Comparison of ENCODE assay signal across 21 cellular contexts in genomic region chr7:19991936-19992335, GRCh38.
"Had no signal": no experiment of that assay in that cellular context is flagged by ENCODE, and none has a peak within 500 bp of the region (broad histone marks: within the 10 kb centered on the region; RNA-seq: fewer than 3 reads in every experiment).

No MANE protein-coding gene starts in this region.

- H3K4me3 ChIP-seq: dorsolateral prefrontal cortex, gastroesophageal sphincter, lung, right atrium auricular region, sigmoid colon, skin epidermis, stomach, thoracic aorta, transverse colon had no signal

- H3K27me3 ChIP-seq: gastroesophageal sphincter, right atrium auricular region, sigmoid colon, stomach, transverse colon had no signal

- H3K27me3 Mint-ChIP-seq: naive thymus-derived CD4-positive, alpha-beta T cell had no signal

- DNase-seq: cortex of kidney; dorsolateral prefrontal cortex; effector CD8-positive, alpha-beta T cell; glutamatergic neuron; left colon; left ventricle myocardium superior; mesenchymal stem cell; naive thymus-derived CD4-positive, alpha-beta T cell; nephron progenitor cell; sigmoid colon; stimulated activated CD4-positive, alpha-beta T cell treated with anti-CD3 and anti-CD28 coated beads, Interleukin-12 subunit alpha, Interleukin-12 subunit beta, amount 100 ng/mL, for 4 hours; stomach; substantia nigra; transverse colon had no signal

- ATAC-seq: esophagus mucosa; gastroesophageal sphincter; left colon; left ventricle myocardium superior; naive thymus-derived CD4-positive, alpha-beta T cell had no signal

- H3K4me1 Mint-ChIP-seq: naive thymus-derived CD4-positive, alpha-beta T cell; nephron progenitor cell had no signal

- H3K27ac ChIP-seq: dorsolateral prefrontal cortex, gastroesophageal sphincter, parathyroid adenoma, right atrium auricular region, sigmoid colon, skin epidermis, stomach, thoracic aorta, transverse colon had no signal

- H3K4me3 Mint-ChIP-seq: naive thymus-derived CD4-positive, alpha-beta T cell; nephron progenitor cell had no signal

- H3K9me3 ChIP-seq: gastroesophageal sphincter, right atrium auricular region, sigmoid colon, thoracic aorta had no signal

- H3K27ac Mint-ChIP-seq: naive thymus-derived CD4-positive, alpha-beta T cell; nephron progenitor cell had no signal

- H3K36me3 ChIP-seq: gastroesophageal sphincter, right atrium auricular region, sigmoid colon, stomach, thoracic aorta, transverse colon had no signal

- H3K36me3 Mint-ChIP-seq: naive thymus-derived CD4-positive, alpha-beta T cell had no signal

- H3K4me1 ChIP-seq: gastroesophageal sphincter, parathyroid adenoma, right atrium auricular region, sigmoid colon, stomach, transverse colon had no signal
